In genomic region chr4:107922486-107923473, GRCh38 we compare ENCODE assay signal across 20 cellular contexts.
"Had no signal": no experiment of that assay in that cellular context is flagged by ENCODE, and none has a peak within 500 bp of the region (broad histone marks: within the 10 kb centered on the region; RNA-seq: fewer than 3 reads in every experiment).

No MANE protein-coding gene starts in this region.

- H3K27me3 ChIP-seq: gastrocnemius medialis, heart right ventricle, spleen, tibial artery, upper lobe of right lung had no signal

- H3K79me2 ChIP-seq: parathyroid adenoma had no signal

- ATAC-seq: effector memory CD8-positive, alpha-beta T cell; gastrocnemius medialis; heart right ventricle; sciatic nerve; stimulated activated memory B cell treated with anti-CD40 and anti-IgM and Interleukin-4, amounts not matched to agents 10 μg/mL and 1 μg/mL and 100 μg/mL, for 72 hours; upper lobe of right lung had no signal

- H3K9me3 ChIP-seq: gastrocnemius medialis, prostate gland had no signal

- H3K36me3 ChIP-seq: gastrocnemius medialis, heart right ventricle, left ventricle myocardium inferior, prostate gland, spleen, tibial artery, upper lobe of right lung had no signal

- H3K9ac ChIP-seq: parathyroid adenoma had no signal

- H2AFZ ChIP-seq: parathyroid adenoma had no signal

- H3K4me1 ChIP-seq: gastrocnemius medialis, heart right ventricle, left ventricle myocardium inferior, parathyroid adenoma, prostate gland, spleen, tibial artery, upper lobe of right lung had no signal

- H3K4me3 ChIP-seq: gastrocnemius medialis, heart right ventricle, left ventricle myocardium inferior, lung, prostate gland, spleen, tibial artery, upper lobe of right lung had no signal

- H3K27ac ChIP-seq: gastrocnemius medialis, heart right ventricle, left ventricle myocardium inferior, parathyroid adenoma, prostate gland, spleen, tibial artery, upper lobe of right lung had no signal

- DNase-seq: cerebellar nuclear complex; effector memory CD8-positive, alpha-beta T cell; gastrocnemius medialis; heart right ventricle; hypothalamus; left ventricle myocardium inferior; mesendoderm; naive B cell; nephron progenitor cell; spleen; stimulated activated CD4-positive, alpha-beta T cell treated with anti-CD3 and anti-CD28 coated beads, Interleukin-15, amount 100 ng/mL, for 24 hours; stimulated activated CD4-positive, alpha-beta T cell treated with anti-CD3 and anti-CD28 coated beads, Interleukin-1b, Interleukin-23, amount 100 ng/mL, for 48 hours; stimulated activated CD4-positive, alpha-beta T cell treated with anti-CD3 and anti-CD28 coated beads, Interleukin-4, amount 100 ng/mL, for 24 hours; tibial artery; upper lobe of right lung had no signal
